In genomic region chr7:100137851-100138760, GRCh38 we compare ENCODE assay signal across 17 cellular contexts. TPM values are rescaled to one million over a fixed set of nuclear protein-coding genes. Genes with fewer than 3 reads are reported as not detected.
DNase-seq lines count a peak whose midpoint lies in the region; ATAC-seq and TF ChIP-seq lines count a peak whose summit lies in the region.
"Had no signal": no experiment of that assay in that cellular context is flagged by ENCODE, and none has a peak within 500 bp of the region (broad histone marks: within the 10 kb centered on the region; RNA-seq: fewer than 3 reads in every experiment).

No MANE protein-coding gene starts in this region.

- intact Hi-C loops in adrenal gland (cut with DNase I) = no loop called here

- POLR2A ChIA-PET in activated CD4-positive, alpha-beta T cell treated with anti-CD3 and anti-CD28 coated beads, Interleukin-2, amount 10 ng/mL, durations not matched to agents 7 days and 5 days (lab: Charles Lee) = no interaction called here

- CTCF ChIA-PET in activated CD4-positive, alpha-beta T cell treated with anti-CD3 and anti-CD28 coated beads, Interleukin-2, amount 10 ng/mL, durations not matched to agents 7 days and 5 days (lab: Charles Lee) = interaction anchor here (0.6 to 1.7 kb wide), 6 partner anchors 11 to 1103 kb away, joined by 3 to 4 read pairs (median 3); partner anchors contain the start of gene LAMTOR4

- H3K27ac Mint-ChIP-seq in activated CD4-positive, alpha-beta T cell treated with anti-CD3 and anti-CD28 coated beads, Interleukin-2, amount 10 ng/mL, durations not matched to agents 7 days and 5 days = peak overlapping the region; percentile 64
- H3K27ac Mint-ChIP-seq in activated naive CD8-positive, alpha-beta T cell treated with anti-CD3 and anti-CD28 coated beads, Interleukin-2, amount 50 U/mL, for 24 hours = peak overlapping the region; percentile 39
- peak overlapping the region; percentile 44 for H3K27ac Mint-ChIP-seq in stimulated activated naive B cell treated with anti-CD40 and anti-IgM and Interleukin-4, amounts not matched to agents 10 μg/mL and 1 μg/mL and 100 μg/mL, for 72 hours
- H3K27ac Mint-ChIP-seq: activated CD4-positive, alpha-beta memory T cell treated with anti-CD3 and anti-CD28 coated beads, Interleukin-2, amount 10 ng/mL, durations not matched to agents 7 days and 5 days; HFFc6 had no signal

- H3K27ac ChIP-seq in adrenal gland = no peak overlapping the region
- H3K27ac ChIP-seq: foreskin keratinocyte, ovary, suprapubic skin had no signal

- no peaks in the 10 kb centered on the region for H3K36me3 ChIP-seq in adrenal gland (replicated peaks in 1 of 2)
- H3K36me3 ChIP-seq: ovary, suprapubic skin had no signal

- H3K4me1 Mint-ChIP-seq in activated CD4-positive, alpha-beta T cell treated with anti-CD3 and anti-CD28 coated beads, Interleukin-2, amount 10 ng/mL, durations not matched to agents 7 days and 5 days = peaks cover 16% of the 10 kb centered on the region
- H3K4me1 Mint-ChIP-seq in activated naive CD8-positive, alpha-beta T cell treated with anti-CD3 and anti-CD28 coated beads, Interleukin-2, amount 50 U/mL, for 24 hours = peaks cover 16% of the 10 kb centered on the region
- H3K4me1 Mint-ChIP-seq in stimulated activated naive B cell treated with anti-CD40 and anti-IgM and Interleukin-4, amounts not matched to agents 10 μg/mL and 1 μg/mL and 100 μg/mL, for 72 hours = peaks cover 14 to 20% of the 10 kb centered on the region in 2 donors

- TF ChIP-seq CTCF in adrenal gland (IDR thresholded peaks at IDR 0.05) = no peak

- TF ChIP-seq POLR2A in adrenal gland (IDR thresholded peaks at IDR 0.05) = no peak

- no peak overlapping the region for H3K4me3 ChIP-seq in adrenal gland
- H3K4me3 ChIP-seq: ovary, suprapubic skin had no signal

- no peak for ATAC-seq in activated naive CD8-positive, alpha-beta T cell treated with anti-CD3 and anti-CD28 coated beads, Interleukin-2, amount 50 U/mL, for 24 hours
- ATAC-seq in stimulated activated naive B cell treated with anti-CD40 and anti-IgM and Interleukin-4, amounts not matched to agents 10 μg/mL and 1 μg/mL and 100 μg/mL, for 72 hours (replicated peaks) = peak; percentile 72 to 78
- ATAC-seq: foreskin keratinocyte, Panc1 had no signal

- H3K9me3 Mint-ChIP-seq in activated CD4-positive, alpha-beta T cell treated with anti-CD3 and anti-CD28 coated beads, Interleukin-2, amount 10 ng/mL, durations not matched to agents 7 days and 5 days = no peaks in the 10 kb centered on the region
- no peaks in the 10 kb centered on the region for H3K9me3 Mint-ChIP-seq in activated naive CD8-positive, alpha-beta T cell treated with anti-CD3 and anti-CD28 coated beads, Interleukin-2, amount 50 U/mL, for 24 hours
- no peaks in the 10 kb centered on the region for H3K9me3 Mint-ChIP-seq in stimulated activated naive B cell treated with anti-CD40 and anti-IgM and Interleukin-4, amounts not matched to agents 10 μg/mL and 1 μg/mL and 100 μg/mL, for 72 hours
- H3K9me3 Mint-ChIP-seq: activated CD4-positive, alpha-beta memory T cell treated with anti-CD3 and anti-CD28 coated beads, Interleukin-2, amount 10 ng/mL, durations not matched to agents 7 days and 5 days; HFFc6 had no signal

- DNase-seq in activated CD4-positive, alpha-beta T cell treated with anti-CD3 and anti-CD28 coated beads, Interleukin-2, amount 10 ng/mL, durations not matched to agents 7 days and 5 days = no peak
- no peak for DNase-seq in activated CD4-positive, alpha-beta T cell treated with anti-CD3 and anti-CD28 coated beads, Interleukin-2, amount 50 U/mL, for 48 hours
- DNase-seq in NCI-H1436 (lab: John Stamatoyannopoulos, UW) (peak; percentile 19), superior temporal gyrus (ENCODE audit: extremely low spot score) (no peak), adrenal gland (no peak), NK-92 (lab: John Stamatoyannopoulos, UW; ENCODE audit: unreplicated experiment) (no peak)
- no peak for DNase-seq in activated naive CD8-positive, alpha-beta T cell treated with anti-CD3 and anti-CD28 coated beads, Interleukin-2, amount 50 U/mL, for 24 hours
- no peak for DNase-seq in stimulated activated naive B cell treated with anti-CD40 and anti-IgM and Interleukin-4, amounts not matched to agents 10 μg/mL and 1 μg/mL and 100 μg/mL, for 72 hours
- DNase-seq: activated CD4-positive, alpha-beta memory T cell treated with anti-CD3 and anti-CD28 coated beads, Interleukin-2, amount 10 ng/mL, durations not matched to agents 7 days and 5 days; activated effector memory CD4-positive, alpha-beta T cell treated with Interleukin-2 at 50 U/mL for 16 hours; foreskin keratinocyte; HFFc6; MM.1S; NCI-H446 treated with DMSO at 0.1 percent for 48 hours; ovary had no signal

- no peaks in the 10 kb centered on the region for H3K4me1 ChIP-seq in adrenal gland (replicated peaks in 1 of 2)
- H3K4me1 ChIP-seq: foreskin keratinocyte, suprapubic skin had no signal

- no peak overlapping the region for H3K4me3 Mint-ChIP-seq in activated CD4-positive, alpha-beta T cell treated with anti-CD3 and anti-CD28 coated beads, Interleukin-2, amount 10 ng/mL, durations not matched to agents 7 days and 5 days
- no peak overlapping the region for H3K4me3 Mint-ChIP-seq in activated naive CD8-positive, alpha-beta T cell treated with anti-CD3 and anti-CD28 coated beads, Interleukin-2, amount 50 U/mL, for 24 hours
- peak overlapping the region in 1 of 2 donors; percentile 5 for H3K4me3 Mint-ChIP-seq in stimulated activated naive B cell treated with anti-CD40 and anti-IgM and Interleukin-4, amounts not matched to agents 10 μg/mL and 1 μg/mL and 100 μg/mL, for 72 hours
- H3K4me3 Mint-ChIP-seq: activated CD4-positive, alpha-beta memory T cell treated with anti-CD3 and anti-CD28 coated beads, Interleukin-2, amount 10 ng/mL, durations not matched to agents 7 days and 5 days; HFFc6 had no signal

- WGBS in adrenal gland, 4 donors = 80 to 85% (median 81%) methylated on average over 13 of the region's 13 CpGs

- no peaks in the 10 kb centered on the region for H3K9me3 ChIP-seq in adrenal gland (replicated peaks in 1 of 3)
- H3K9me3 ChIP-seq: ovary, suprapubic skin had no signal

- no peaks in the 10 kb centered on the region for H3K27me3 Mint-ChIP-seq in activated CD4-positive, alpha-beta T cell treated with anti-CD3 and anti-CD28 coated beads, Interleukin-2, amount 10 ng/mL, durations not matched to agents 7 days and 5 days
- no peaks in the 10 kb centered on the region for H3K27me3 Mint-ChIP-seq in activated naive CD8-positive, alpha-beta T cell treated with anti-CD3 and anti-CD28 coated beads, Interleukin-2, amount 50 U/mL, for 24 hours
- no peaks in the 10 kb centered on the region for H3K27me3 Mint-ChIP-seq in stimulated activated naive B cell treated with anti-CD40 and anti-IgM and Interleukin-4, amounts not matched to agents 10 μg/mL and 1 μg/mL and 100 μg/mL, for 72 hours

- no peaks in the 10 kb centered on the region for H3K27me3 ChIP-seq in adrenal gland
- H3K27me3 ChIP-seq: foreskin keratinocyte, ovary, suprapubic skin had no signal

- H3K36me3 Mint-ChIP-seq in activated CD4-positive, alpha-beta T cell treated with anti-CD3 and anti-CD28 coated beads, Interleukin-2, amount 10 ng/mL, durations not matched to agents 7 days and 5 days (ENCODE audit: low read depth) = no peaks in the 10 kb centered on the region
- H3K36me3 Mint-ChIP-seq in activated naive CD8-positive, alpha-beta T cell treated with anti-CD3 and anti-CD28 coated beads, Interleukin-2, amount 50 U/mL, for 24 hours (ENCODE audit: low read depth) = no peaks in the 10 kb centered on the region
- H3K36me3 Mint-ChIP-seq in stimulated activated naive B cell treated with anti-CD40 and anti-IgM and Interleukin-4, amounts not matched to agents 10 μg/mL and 1 μg/mL and 100 μg/mL, for 72 hours = no peaks in the 10 kb centered on the region

RNA-seq across cellular contexts. Expression of gene LAMTOR4, which starts 10.6 kb away (rescaled TPM):
- total RNA-seq in activated CD4-positive, alpha-beta T cell treated with anti-CD3 and anti-CD28 coated beads, Interleukin-2, amount 10 ng/mL, durations not matched to agents 7 days and 5 days = 100 to 1,000 TPM; 124 to 172 TPM
- 100 to 1,000 TPM; 104 to 266 (median 159) TPM for total RNA-seq in adrenal gland
- 100 to 1,000 TPM in 2 of 3 donors, 10 to 100 TPM in 1; 33.1 to 224 (median 193) TPM for polyA plus RNA-seq in adrenal gland

RNA-seq across cellular contexts. Expression of gene MBLAC1, which starts 11.3 kb away (rescaled TPM):
- total RNA-seq in activated CD4-positive, alpha-beta T cell treated with anti-CD3 and anti-CD28 coated beads, Interleukin-2, amount 10 ng/mL, durations not matched to agents 7 days and 5 days = 1 to 10 TPM; 2.3 to 3.6 TPM
- total RNA-seq in adrenal gland = 1 to 10 TPM; 1.5 to 7.0 (median 4.0) TPM
- polyA plus RNA-seq in adrenal gland = 1 to 10 TPM in 2 of 3 donors, under 1 TPM in 1; 0.38 to 4.2 (median 2.7) TPM

RNA-seq across cellular contexts. Expression of gene CNPY4, which starts 18.7 kb away (rescaled TPM):
- 10 to 100 TPM; 40.5 to 40.7 TPM for total RNA-seq in activated CD4-positive, alpha-beta T cell treated with anti-CD3 and anti-CD28 coated beads, Interleukin-2, amount 10 ng/mL, durations not matched to agents 7 days and 5 days
- total RNA-seq in adrenal gland = 10 to 100 TPM; 14.0 to 36.6 (median 23.0) TPM
- 10 to 100 TPM; 16.5 to 28.1 (median 27.3) TPM for polyA plus RNA-seq in adrenal gland

RNA-seq across cellular contexts. Expression of gene TAF6, which starts 18.9 kb away (rescaled TPM):
- 10 to 100 TPM; 60.1 to 65.5 TPM for total RNA-seq in activated CD4-positive, alpha-beta T cell treated with anti-CD3 and anti-CD28 coated beads, Interleukin-2, amount 10 ng/mL, durations not matched to agents 7 days and 5 days
- total RNA-seq in adrenal gland = 100 to 1,000 TPM in 1 of 8 donors, 10 to 100 TPM in 7; 49.9 to 141 (median 71.8) TPM
- 10 to 100 TPM; 41.3 to 69.4 (median 67.9) TPM for polyA plus RNA-seq in adrenal gland

RNA-seq across cellular contexts. Expression of gene TRAPPC14, which starts 20.4 kb away (rescaled TPM):
- total RNA-seq in activated CD4-positive, alpha-beta T cell treated with anti-CD3 and anti-CD28 coated beads, Interleukin-2, amount 10 ng/mL, durations not matched to agents 7 days and 5 days = 10 to 100 TPM; 54.0 to 54.6 TPM
- total RNA-seq in adrenal gland = 10 to 100 TPM in 6 of 8 donors, 1 to 10 TPM in 2; 4.3 to 23.7 (median 17.0) TPM
- 10 to 100 TPM; 10.2 to 57.7 (median 47.5) TPM for polyA plus RNA-seq in adrenal gland
